Comparison of ENCODE assay signal across 1 cellular context in genomic region chr3:42657675-42658074, GRCh38.
TF ChIP-seq lines count a peak whose summit lies in the region.

No MANE protein-coding gene starts in this region.

TF ChIP-seq in HepG2, 621 proteins besides CTCF, POLR2A, EP300 and RAD21:
- TF ChIP-seq ZNF260 (CRISPR knock-in tag; IDR thresholded peaks at IDR 0.05; ENCODE audit: borderline replicate concordance, low read depth) = no peak
